8 cellular contexts compared by ENCODE assay signal in the genomic region with DNA sequence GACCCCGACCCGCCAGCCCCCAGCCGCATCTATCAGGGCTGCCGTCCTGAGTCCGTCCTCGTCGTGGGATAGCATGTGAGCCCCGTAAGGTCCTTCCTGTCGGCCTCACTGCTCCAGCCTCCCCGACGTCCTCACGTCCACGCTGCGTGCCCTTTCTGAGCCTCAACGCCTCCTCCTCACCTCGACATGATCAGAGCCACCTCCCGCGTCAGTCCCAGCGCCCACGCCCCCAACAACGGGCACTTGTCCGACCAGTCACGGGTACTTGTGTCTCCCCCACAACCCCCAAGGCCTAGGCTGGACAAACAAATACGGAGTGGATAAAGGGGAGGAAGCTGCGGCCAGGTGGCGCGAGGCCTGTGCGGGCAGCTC. TPM values are rescaled to one million over a fixed set of nuclear protein-coding genes. Genes with fewer than 3 reads are reported as not detected.
DNase-seq lines count a peak whose midpoint lies in the region; ATAC-seq, FAIRE-seq and TF ChIP-seq lines count a peak whose summit lies in the region.

No MANE protein-coding gene starts in this region.

- H3K9me3 Mint-ChIP-seq in CD8-positive, alpha-beta T cell = no peaks in the 10 kb centered on the region

- H3K27me3 Mint-ChIP-seq in CD8-positive, alpha-beta T cell (ENCODE audit: low read depth) = no peaks in the 10 kb centered on the region

- peaks cover 5% of the 10 kb centered on the region for H3K23me2 ChIP-seq in H1 (ENCODE audit: low read depth, low read length)

- peak overlapping the region; percentile 32 for H3K4ac ChIP-seq in H1 (replicated peaks; ENCODE audit: insufficient read length, low read depth, low read length)

- H3K9ac ChIP-seq in H1 (replicated peaks in 1 of 4; ENCODE audit: extremely low read depth in 1 of 4, low read depth in 3 of 4, low read length in 3 of 4) = peak overlapping the region; percentile 65 to 96 (median 95)

- H3K27ac ChIP-seq in CD8-positive, alpha-beta T cell (ENCODE audit: low read depth, low read length) = peak overlapping the region; percentile 84
- peak overlapping the region; percentile 82 for H3K27ac ChIP-seq in H1 (ENCODE audit: low read depth, low read length)
- peak overlapping the region; percentile 96 for H3K27ac ChIP-seq in muscle layer of duodenum (ENCODE audit: low read length)
- H3K27ac ChIP-seq in tibial artery = peak overlapping the region; percentile 92 to 96

- peaks cover 23% of the 10 kb centered on the region for H3K4me1 ChIP-seq in CD8-positive, alpha-beta T cell (ENCODE audit: insufficient read depth, low read length)
- H3K4me1 ChIP-seq in H1 (replicated peaks in 1 of 4; ENCODE audit: control insufficient read depth in 3 of 4, insufficient read depth in 4 of 4, low read length in 3 of 4) (peaks cover 0 to 8% (median 5%) of the 10 kb centered on the region in 4 experiments; a peak in 4 of 7 replicates), muscle layer of duodenum (ENCODE audit: control insufficient read depth in 1 of 2, insufficient read depth in 2 of 2, low read length in 2 of 2) (peaks cover 0 to 12% of the 10 kb centered on the region in 2 donors), tibial artery (peaks cover 0 to 20% (median 9%) of the 10 kb centered on the region in 4 donors)

- H2AK5ac ChIP-seq in H1 (ENCODE audit: low read depth, low read length) = no peak overlapping the region; the same call in 1 of the 2 replicates

- peak overlapping the region; percentile 95 for H3K4me3 Mint-ChIP-seq in CD8-positive, alpha-beta T cell

- peak overlapping the region; percentile 99 for H3K18ac ChIP-seq in H1 (ENCODE audit: extremely low read depth, low read length)

- no peaks in the 10 kb centered on the region for H3K79me2 ChIP-seq in H1 (ENCODE audit: control insufficient read depth in 1 of 2, insufficient read depth in 2 of 2, low read length in 2 of 2)

- intact Hi-C loops in CD8-positive, alpha-beta T cell (cut with DNase I, micrococcal nuclease) = loop anchor here (1.0 to 5.0 kb wide), 17 partner anchors 15 to 179 kb away; partner anchors contain the start of genes ERVK3-1 (in 2 of the 2), ZNF274 (in 2 of the 2), ZNF324B (in 2 of the 2) and ZNF446 (in 2 of the 2)
- intact Hi-C loops in tibial artery (cut with DNase I; ENCODE audit: low total_unique reads) = loop anchor here (2.0 kb wide), 1 partner anchor 19 kb away; the partner anchor contains the start of gene ZNF837

- TF ChIP-seq CTCF in CD8-positive, alpha-beta T cell (IDR thresholded peaks at IDR 0.05) = no peak
- TF ChIP-seq CTCF in H1 (IDR thresholded peaks at IDR 0.05; ENCODE audit: control extremely low read depth in 1 of 3, insufficient read depth in 1 of 3, low read depth in 1 of 3, low read length in 3 of 3) = no peak
- TF ChIP-seq CTCF in tibial artery (IDR thresholded peaks at IDR 0.05) = no peak

- H3K27me3 ChIP-seq in CD8-positive, alpha-beta T cell (ENCODE audit: insufficient read depth, low read length) = no peaks in the 10 kb centered on the region
- no peaks in the 10 kb centered on the region for H3K27me3 ChIP-seq in H1 (replicated peaks in 1 of 4; ENCODE audit: control insufficient read depth in 3 of 4, extremely low read depth in 1 of 4, insufficient read depth in 3 of 4, low read length in 3 of 4)
- no peaks in the 10 kb centered on the region for H3K27me3 ChIP-seq in muscle layer of duodenum (ENCODE audit: low read depth, low read length)
- peaks cover 0 to 26% of the 10 kb centered on the region in 2 donors for H3K27me3 ChIP-seq in tibial artery

- no peaks in the 10 kb centered on the region for H3K9me3 ChIP-seq in CD8-positive, alpha-beta T cell (ENCODE audit: low read length)
- H3K9me3 ChIP-seq in H1 (ENCODE audit: insufficient read depth in 2 of 2, low read depth in 1 of 2, low read length in 1 of 2) (no peaks in the 10 kb centered on the region), muscle layer of duodenum (ENCODE audit: control insufficient read depth in 1 of 2, low read length in 2 of 2) (no peaks in the 10 kb centered on the region), tibial artery (no peaks in the 10 kb centered on the region)

- peak overlapping the region; percentile 92 for H2BK12ac ChIP-seq in H1 (ENCODE audit: low read depth, low read length)

- TF ChIP-seq RAD21 in H1 (IDR thresholded peaks at IDR 0.05 in 1 of 2, conservative IDR thresholded peaks at IDR 0.05 in 1 of 2; ENCODE audit: low read depth in 2 of 2, low read length in 2 of 2) = no peak

- H2BK5ac ChIP-seq in H1 (ENCODE audit: low read depth, low read length) = peak overlapping the region; percentile 99

- peak overlapping the region; percentile 27; the same call in 1 of the 2 replicates for H2BK20ac ChIP-seq in H1 (ENCODE audit: low read length)

- POLR2A ChIA-PET in CD8-positive, alpha-beta T cell (lab: Charles Lee) = interaction anchor here (1.0 to 2.3 kb wide), 11 partner anchors 10 to 179 kb away, joined by 3 to 25 read pairs (median 5); partner anchors contain the start of gene ZBTB45
- POLR2A ChIA-PET in H1 (lab: Charles Lee; ENCODE audit: partially characterized antibody) = interaction anchor here (0.9 to 7.8 kb wide), 20 partner anchors 9 to 211 kb away, joined by 3 to 102 read pairs (median 5); partner anchors contain the start of genes A1BG, CHMP2A, RNF225 and RPS5

- CTCF ChIA-PET in CD8-positive, alpha-beta T cell (lab: Charles Lee) = interaction anchor here (1.1 to 1.4 kb wide), 3 partner anchors 12 to 180 kb away, joined by 3 to 4 read pairs (median 3); no protein-coding TSS in a partner anchor
- CTCF ChIA-PET in H1 (lab: Charles Lee; ENCODE audit: partially characterized antibody) = interaction anchor here (0.9 to 2.0 kb wide), 8 partner anchors 9 to 138 kb away, joined by 3 to 5 read pairs (median 4); no protein-coding TSS in a partner anchor

- H3K14ac ChIP-seq in H1 (ENCODE audit: insufficient read length) = no peak overlapping the region

- FAIRE-seq in H1 (lab: Jason Lieb, UNC) = no peak

- H4K20me1 ChIP-seq in H1 (replicated peaks in 1 of 2; ENCODE audit: control insufficient read depth in 1 of 2, insufficient read depth in 2 of 2, low read length in 2 of 2) = no peaks in the 10 kb centered on the region

- peak overlapping the region; percentile 86 for H3K56ac ChIP-seq in H1 (replicated peaks; ENCODE audit: insufficient read length, low read depth, low read length)

- peak overlapping the region; percentile 73 to 94 for H3K4me2 ChIP-seq in H1 (ENCODE audit: insufficient read depth in 1 of 2, low read depth in 2 of 2, low read length in 2 of 2)

- TF ChIP-seq EP300 in H1 (IDR thresholded peaks at IDR 0.05; ENCODE audit: borderline replicate concordance in 1 of 2, low read depth in 2 of 2, low read length in 2 of 2) = no peak

- H2AFZ ChIP-seq in H1 (ENCODE audit: low read length) = peak overlapping the region; percentile 88; the same call in 1 of the 2 replicates

- H4K5ac ChIP-seq in H1 (ENCODE audit: insufficient read length, low read depth, low read length) = peak overlapping the region; percentile 92

- DNase-seq in CD8-positive, alpha-beta T cell = peak in 4 of 7 experiments; percentile 15 to 47 (median 26)
- DNase-seq in Kasumi-1 (lab: John Stamatoyannopoulos, UW) (peak; percentile 43 to 57), H1 (ENCODE audit: low read depth in 1 of 2, low spot score in 2 of 2) (no peak), tibial artery (peak in 1 of 2 donors; percentile 39), middle frontal gyrus (ENCODE audit: extremely low spot score, low spot score) (no peak)
- peak; percentile 36 to 39 for DNase-seq in activated CD4-positive, alpha-beta T cell treated with anti-CD3 and anti-CD28 coated beads for 4 hours

- H2BK120ac ChIP-seq in H1 (replicated peaks; ENCODE audit: low read depth, low read length) = no peak overlapping the region

- TF ChIP-seq POLR2A in H1 (IDR thresholded peaks at IDR 0.05; ENCODE audit: control extremely low read depth in 1 of 2, low read depth in 2 of 2, low read length in 2 of 2) = no peak

- peak overlapping the region; percentile 99 for H4K8ac ChIP-seq in H1 (ENCODE audit: extremely low read depth, insufficient read depth, low read length)

- H3K4me1 Mint-ChIP-seq in CD8-positive, alpha-beta T cell (ENCODE audit: low read depth) = peaks cover 27% of the 10 kb centered on the region

- no peaks in the 10 kb centered on the region for H3K36me3 ChIP-seq in CD8-positive, alpha-beta T cell (ENCODE audit: insufficient read depth, low read length)
- H3K36me3 ChIP-seq in H1 (ENCODE audit: control insufficient read depth in 2 of 4, insufficient read depth in 4 of 4, low read length in 3 of 4) (peaks cover 0 to 2% (median 0%) of the 10 kb centered on the region in 4 experiments; a peak in 2 of 8 replicates), muscle layer of duodenum (ENCODE audit: control insufficient read depth in 1 of 2, insufficient read depth in 2 of 2, low read length in 2 of 2) (peaks cover 0 to 8% of the 10 kb centered on the region in 2 donors), tibial artery (peaks cover 0 to 7% (median 0%) of the 10 kb centered on the region in 3 donors)

- H3K27ac Mint-ChIP-seq in CD8-positive, alpha-beta T cell = peak overlapping the region; percentile 92

- H3K4me3 ChIP-seq in CD8-positive, alpha-beta T cell (ENCODE audit: low read depth, low read length) = peak overlapping the region; percentile 78
- peak overlapping the region; percentile 80 to 97 (median 96) for H3K4me3 ChIP-seq in H1 (ENCODE audit: extremely low read depth in 1 of 4, insufficient read depth in 2 of 4, low read depth in 3 of 4, low read length in 4 of 4)
- H3K4me3 ChIP-seq in muscle layer of duodenum (ENCODE audit: low read depth in 1 of 2, low read length in 2 of 2) = peak overlapping the region; percentile 86 to 88
- peak overlapping the region; percentile 72 to 73 for H3K4me3 ChIP-seq in tibial artery

- H3K36me3 Mint-ChIP-seq in CD8-positive, alpha-beta T cell = peaks cover 5% of the 10 kb centered on the region

- peak overlapping the region; percentile 76; the same call in 1 of the 2 replicates for H2BK15ac ChIP-seq in H1 (ENCODE audit: low read length)

- no peaks in the 10 kb centered on the region for H3K79me1 ChIP-seq in H1 (ENCODE audit: low read depth, low read length)

- H4K91ac ChIP-seq in H1 (replicated peaks; ENCODE audit: insufficient read length, low read length) = peak overlapping the region; percentile 97

- H3K23ac ChIP-seq in H1 (ENCODE audit: insufficient read length) = no peak overlapping the region

- peak; percentile 5 for ATAC-seq in CD8-positive, alpha-beta T cell
- peak; percentile 2 for ATAC-seq in GM21360 (IDR thresholded peaks at IDR 0.05; ENCODE audit: unreplicated experiment)

- 6% methylated on average over 27 of the region's 28 CpGs; no CpG with 5 or more reads in 1 of the 2 experiments for WGBS in H1 (ENCODE audit: extremely low coverage in 1 of 2, insufficient coverage in 1 of 2, insufficient read length in 1 of 2, insufficient replicate concordance in 2 of 2, low coverage in 1 of 2, low lambda C conversion rate in 2 of 2, missing lambda C conversion rate in 1 of 2), 2 experiments

RNA-seq across cellular contexts. Expression of gene ZNF497, which starts 0.7 kb away (rescaled TPM):
- 1 to 10 TPM in 1 of 2 experiments, under 1 TPM in 1; 0.79 to 1.2 TPM for total RNA-seq in CD8-positive, alpha-beta T cell
- 0.93 and 1.0 TPM in 2 replicates for total RNA-seq in H1 (2021; fragmentation: NEBNext Ultra II Directional; extraction: Animal tissue kit (Norgen Biotek cat#: 25700))
- 1.4 and 2.0 TPM in 2 replicates for polyA plus RNA-seq in H1 (2011; rRNA removed)
- 1.4 TPM for polyA plus RNA-seq in H1 (2011; cell fraction: cytosol; rRNA removed)
- polyA plus RNA-seq in H1 (2011; cell fraction: nucleus; rRNA removed) = 6.2 TPM
- polyA plus RNA-seq in H1 (2012, experiment 1 of 2) = 1.7 to 2.7 TPM (median 2.4 TPM) in 4 replicates
- polyA plus RNA-seq in H1 (2012, experiment 2 of 2) = 1.5 TPM
- polyA plus RNA-seq in H1 (2013, experiment 1 of 2) = 0.45 TPM
- 0.31 TPM for polyA plus RNA-seq in H1 (2013, experiment 2 of 2)
- 1.0 and 1.7 TPM in 2 replicates for polyA minus RNA-seq in H1 (2011; rRNA and poly(A)+ RNA removed)
- 2.5 TPM for polyA minus RNA-seq in H1 (2011; cell fraction: cytosol; rRNA and poly(A)+ RNA removed)
- 1.7 TPM for polyA minus RNA-seq in H1 (2011; cell fraction: nucleus; rRNA and poly(A)+ RNA removed)

RNA-seq across cellular contexts. Expression of gene A1BG, which starts 8.6 kb away (rescaled TPM):
- total RNA-seq in CD8-positive, alpha-beta T cell = 10 to 100 TPM; 29.3 to 29.9 TPM
- 19.9 and 20.8 TPM in 2 replicates for total RNA-seq in H1 (2021; fragmentation: NEBNext Ultra II Directional; extraction: Animal tissue kit (Norgen Biotek cat#: 25700))
- polyA plus RNA-seq in H1 (2011; rRNA removed) = 69.6 and 108 TPM in 2 replicates
- polyA plus RNA-seq in H1 (2011; cell fraction: cytosol; rRNA removed) = 43.4 TPM
- 26.6 TPM for polyA plus RNA-seq in H1 (2011; cell fraction: nucleus; rRNA removed)
- 11.4 to 25.4 TPM (median 23.1 TPM) in 4 replicates for polyA plus RNA-seq in H1 (2012, experiment 1 of 2)
- polyA plus RNA-seq in H1 (2012, experiment 2 of 2) = 102 TPM
- 26.4 TPM for polyA plus RNA-seq in H1 (2013, experiment 1 of 2)
- polyA plus RNA-seq in H1 (2013, experiment 2 of 2) = 32.6 TPM
- 0.49 and 1.1 TPM in 2 replicates for polyA minus RNA-seq in H1 (2011; rRNA and poly(A)+ RNA removed)
- polyA minus RNA-seq in H1 (2011; cell fraction: cytosol; rRNA and poly(A)+ RNA removed) = 6.5 TPM
- 1.7 TPM for polyA minus RNA-seq in H1 (2011; cell fraction: nucleus; rRNA and poly(A)+ RNA removed)

RNA-seq across cellular contexts. Expression of gene ZNF837, which starts 18.9 kb away (rescaled TPM):
- 1 to 10 TPM; 1.2 to 1.3 TPM for total RNA-seq in CD8-positive, alpha-beta T cell
- total RNA-seq in H1 (2021; fragmentation: NEBNext Ultra II Directional; extraction: Animal tissue kit (Norgen Biotek cat#: 25700)) = 1.9 and 2.7 TPM in 2 replicates
- 3.3 and 6.6 TPM in 2 replicates for polyA plus RNA-seq in H1 (2011; rRNA removed)
- 4.1 TPM for polyA plus RNA-seq in H1 (2011; cell fraction: cytosol; rRNA removed)
- 4.7 TPM for polyA plus RNA-seq in H1 (2011; cell fraction: nucleus; rRNA removed)
- polyA plus RNA-seq in H1 (2012, experiment 1 of 2) = 2.4 to 3.5 TPM (median 2.8 TPM) in 4 replicates
- polyA plus RNA-seq in H1 (2012, experiment 2 of 2) = 3.7 TPM
- 1.5 TPM for polyA plus RNA-seq in H1 (2013, experiment 1 of 2)
- polyA plus RNA-seq in H1 (2013, experiment 2 of 2) = 1.5 TPM
- polyA minus RNA-seq in H1 (2011; rRNA and poly(A)+ RNA removed) = 0.27 and 0.54 TPM in 2 replicates
- polyA minus RNA-seq in H1 (2011; cell fraction: cytosol; rRNA and poly(A)+ RNA removed) = 2.3 TPM
- polyA minus RNA-seq in H1 (2011; cell fraction: nucleus; rRNA and poly(A)+ RNA removed) = 1.8 TPM

RNA-seq across cellular contexts. Expression of gene RPS5, which starts 25.2 kb away (rescaled TPM):
- 1,000 to 10,000 TPM; 1,884 to 1,887 TPM for total RNA-seq in CD8-positive, alpha-beta T cell
- 1,554 and 1,557 TPM in 2 replicates for total RNA-seq in H1 (2021; fragmentation: NEBNext Ultra II Directional; extraction: Animal tissue kit (Norgen Biotek cat#: 25700))
- 5,731 and 5,910 TPM in 2 replicates for polyA plus RNA-seq in H1 (2011; rRNA removed)
- 4,964 TPM for polyA plus RNA-seq in H1 (2011; cell fraction: cytosol; rRNA removed)
- polyA plus RNA-seq in H1 (2011; cell fraction: nucleus; rRNA removed) = 4,758 TPM
- polyA plus RNA-seq in H1 (2012, experiment 1 of 2) = 1,384 to 2,769 TPM (median 2,624 TPM) in 4 replicates
- 4,606 TPM for polyA plus RNA-seq in H1 (2012, experiment 2 of 2)
- 1,774 TPM for polyA plus RNA-seq in H1 (2013, experiment 1 of 2)
- 1,569 TPM for polyA plus RNA-seq in H1 (2013, experiment 2 of 2)
- polyA minus RNA-seq in H1 (2011; rRNA and poly(A)+ RNA removed) = 2,194 and 2,867 TPM in 2 replicates
- 1,050 TPM for polyA minus RNA-seq in H1 (2011; cell fraction: cytosol; rRNA and poly(A)+ RNA removed)
- 966 TPM for polyA minus RNA-seq in H1 (2011; cell fraction: nucleus; rRNA and poly(A)+ RNA removed)

RNA-seq across cellular contexts. Expression of gene RNF225, which starts 33.6 kb away (rescaled TPM):
- total RNA-seq in CD8-positive, alpha-beta T cell = under 1 TPM in 1 of 2 experiments, not detected in 1; 0.76 TPM
- 1.0 and 1.2 TPM in 2 replicates for total RNA-seq in H1 (2021; fragmentation: NEBNext Ultra II Directional; extraction: Animal tissue kit (Norgen Biotek cat#: 25700))
- 0.17 TPM in 2 replicates for polyA plus RNA-seq in H1 (2011; rRNA removed)
- 0.40 TPM for polyA plus RNA-seq in H1 (2011; cell fraction: cytosol; rRNA removed)
- polyA plus RNA-seq in H1 (2011; cell fraction: nucleus; rRNA removed) = 0.97 TPM
- polyA plus RNA-seq in H1 (2012, experiment 1 of 2) = 0.39 TPM in 1 of 4 replicates, not detected in the others
- not detected for polyA plus RNA-seq in H1 (2012, experiment 2 of 2)
- 0.26 TPM for polyA plus RNA-seq in H1 (2013, experiment 1 of 2)
- 0.26 TPM for polyA plus RNA-seq in H1 (2013, experiment 2 of 2)
- not detected in 2 replicates for polyA minus RNA-seq in H1 (2011; rRNA and poly(A)+ RNA removed)
- not detected for polyA minus RNA-seq in H1 (2011; cell fraction: cytosol; rRNA and poly(A)+ RNA removed)
- polyA minus RNA-seq in H1 (2011; cell fraction: nucleus; rRNA and poly(A)+ RNA removed) = 2.3 TPM

Comparison
In these comparisons a context has a peak if more than half of its experiments do, and no peak if none do; other contexts are left out.
1. DNase-seq: peak in CD8-positive, alpha-beta T cell (4 of 7), Kasumi-1 (2 of 2) and activated CD4-positive, alpha-beta T cell treated with anti-CD3 and anti-CD28 coated beads for 4 hours (2 of 2); none in H1 (0 of 2) and middle frontal gyrus (single experiment).
2. Peak in every context shown above with its lines, with median percentiles within 50 percentile points of each other: H3K27ac ChIP-seq and H3K4me3 ChIP-seq.